In genomic region chr10:102626026-102626686, GRCh38 we compare ENCODE assay signal across 13 cellular contexts. TPM values are rescaled to one million over a fixed set of nuclear protein-coding genes. Genes with fewer than 3 reads are reported as not detected.
A peak's percentile ranks its signal among the peaks of the same experiment; 100 is the strongest.
DNase-seq lines count a peak whose midpoint lies in the region; ATAC-seq and TF ChIP-seq lines count a peak whose summit lies in the region.
"Had no signal": no experiment of that assay in that cellular context is flagged by ENCODE, and none has a peak within 500 bp of the region (broad histone marks: within the 10 kb centered on the region; RNA-seq: fewer than 3 reads in every experiment).

No MANE protein-coding gene starts in this region.

- no peak overlapping the region for H2BK15ac ChIP-seq in mesenchymal stem cell (ENCODE audit: low read depth, poor library complexity, severe bottlenecking)

- intact Hi-C loops in ascending aorta (cut with DNase I) (no loop called here), spleen (cut with DNase I; ENCODE audit: low total_unique reads) (no loop called here)

- H3K14ac ChIP-seq in mesenchymal stem cell (ENCODE audit: low read length in 2 of 2), result no peak overlapping the region

- H3K23ac ChIP-seq in mesenchymal stem cell (ENCODE audit: low read length in 2 of 2), result no peak overlapping the region

- peak; percentile 26 for DNase-seq in CD1c-positive myeloid dendritic cell (ENCODE audit: extremely low spot score)
- no peak for DNase-seq in ascending aorta (ENCODE audit: low spot score in 2 of 2)
- no peak for DNase-seq in mesenchymal stem cell
- peak; percentile 65 for DNase-seq in spleen
- no peak for DNase-seq in pons (ENCODE audit: low spot score)
- no peak for DNase-seq in NCI-H82 (lab: John Stamatoyannopoulos, UW)
- DNase-seq: activated CD4-positive, alpha-beta T cell treated with anti-CD3 and anti-CD28 coated beads, Interleukin-2, amount 50 U/mL, for 1 hour; activated gamma-delta T cell; Kasumi-1; naive B cell; NCI-H2107 had no signal

- peak overlapping the region; percentile 27 for H4K8ac ChIP-seq in mesenchymal stem cell (ENCODE audit: low read length)

- H3K4me1 ChIP-seq in ascending aorta (peaks cover 45 to 72% of the 10 kb centered on the region in 2 donors), mesenchymal stem cell (ENCODE audit: control insufficient read depth, insufficient read depth, low read depth, low read length) (peaks cover 55% of the 10 kb centered on the region), spleen (peaks cover 13 to 79% (median 49%) of the 10 kb centered on the region in 6 donors)

- H3K18ac ChIP-seq in mesenchymal stem cell (ENCODE audit: low read depth in 1 of 2, low read length in 2 of 2), result peak overlapping the region; percentile 61 to 69

- no peaks in the 10 kb centered on the region for H3K27me3 ChIP-seq in ascending aorta
- H3K27me3 ChIP-seq in mesenchymal stem cell (ENCODE audit: control insufficient read depth in 1 of 2, insufficient read depth in 1 of 2, low read length in 2 of 2), result no peaks in the 10 kb centered on the region
- no peaks in the 10 kb centered on the region for H3K27me3 ChIP-seq in spleen (replicated peaks in 1 of 7)

- H3K4me3 ChIP-seq in ascending aorta, result no peak overlapping the region
- no peak overlapping the region for H3K4me3 ChIP-seq in mesenchymal stem cell (ENCODE audit: insufficient read depth in 1 of 2, low read depth in 1 of 2, low read length in 2 of 2)
- H3K4me3 ChIP-seq in spleen, result no peak overlapping the region

- ATAC-seq in GM19395 (IDR thresholded peaks at IDR 0.05; ENCODE audit: unreplicated experiment), result no peak
- no peak for ATAC-seq in GM18858 (IDR thresholded peaks at IDR 0.05; ENCODE audit: unreplicated experiment)

- no peak overlapping the region for H2BK5ac ChIP-seq in mesenchymal stem cell (ENCODE audit: low read depth, low read length, poor library complexity, severe bottlenecking)

- 89% methylated on average over 10 of the region's 10 CpGs for WGBS in mesenchymal stem cell
- WGBS in spleen, 5 donors, result 62 to 73% (median 72%) methylated on average over 10 of the region's 10 CpGs

- H3K79me1 ChIP-seq in mesenchymal stem cell (replicated peaks; ENCODE audit: low read length, poor library complexity, severe bottlenecking), result no peaks in the 10 kb centered on the region

- TF ChIP-seq CTCF in ascending aorta (IDR thresholded peaks at IDR 0.05) (no peak), spleen (IDR thresholded peaks at IDR 0.05 in 8 of 11, conservative IDR thresholded peaks at IDR 0.05 in 3 of 11) (no peak)

- H3K27ac ChIP-seq in ascending aorta, result peak overlapping the region; percentile 92 to 95
- no peak overlapping the region for H3K27ac ChIP-seq in mesenchymal stem cell (ENCODE audit: low read length, poor library complexity, severe bottlenecking)
- H3K27ac ChIP-seq in spleen, result peak overlapping the region in 7 of 8 donors; percentile 54 to 86 (median 75)

- peak overlapping the region in 1 of 2 experiments; percentile 47 for H3K4ac ChIP-seq in mesenchymal stem cell (ENCODE audit: low read depth in 1 of 2, low read length in 2 of 2)

- H4K91ac ChIP-seq in mesenchymal stem cell (ENCODE audit: low read length), result peak overlapping the region; percentile 76

- no peak for TF ChIP-seq POLR2A in spleen (IDR thresholded peaks at IDR 0.05)

- H2BK120ac ChIP-seq in mesenchymal stem cell (ENCODE audit: low read depth, low read length), result peak overlapping the region; percentile 1

- H3K9ac ChIP-seq in mesenchymal stem cell (ENCODE audit: low read length), result no peak overlapping the region

- H2AFZ ChIP-seq in mesenchymal stem cell (ENCODE audit: low read depth, low read length), result no peak overlapping the region

- peak overlapping the region; percentile 7 to 8 for H2BK12ac ChIP-seq in mesenchymal stem cell (ENCODE audit: low read length in 2 of 2)

- H3K36me3 ChIP-seq in ascending aorta (peaks cover 0 to 6% of the 10 kb centered on the region in 2 donors), mesenchymal stem cell (ENCODE audit: control insufficient read depth in 1 of 2, insufficient read depth in 2 of 2, low read depth in 1 of 2, low read length in 2 of 2) (peaks cover 13 to 15% of the 10 kb centered on the region in 2 experiments), spleen (peaks cover 0 to 55% (median 8%) of the 10 kb centered on the region in 6 donors)

- no peaks in the 10 kb centered on the region for H3K9me3 ChIP-seq in ascending aorta
- no peaks in the 10 kb centered on the region for H3K9me3 ChIP-seq in mesenchymal stem cell (ENCODE audit: control insufficient read depth, low read length)
- no peaks in the 10 kb centered on the region for H3K9me3 ChIP-seq in spleen

- no peak overlapping the region for H3K4me2 ChIP-seq in mesenchymal stem cell (ENCODE audit: low read length, poor library complexity, severe bottlenecking)

- H2AK5ac ChIP-seq in mesenchymal stem cell (ENCODE audit: low read length, severe bottlenecking), result peak overlapping the region; percentile 64

RNA-seq across cellular contexts. Expression of gene TRIM8, which starts 18.1 kb away (rescaled TPM):
- 216 TPM for total RNA-seq in ascending aorta
- 113 TPM for polyA plus RNA-seq in mesenchymal stem cell (2013, experiment 1 of 2)
- 115 TPM for polyA plus RNA-seq in mesenchymal stem cell (2013, experiment 2 of 2)
- 100 to 1,000 TPM in 2 of 7 donors, 10 to 100 TPM in 5; 86.3 to 116 (median 94.9) TPM for total RNA-seq in spleen
- 10 to 100 TPM; 23.5 to 37.6 (median 27.0) TPM for polyA plus RNA-seq in spleen

Comparison
In these comparisons a context has a peak if more than half of its experiments do, and no peak if none do; other contexts are left out.
1. DNase-seq: peak in CD1c-positive myeloid dendritic cell (single experiment) and spleen (single experiment); none in ascending aorta (0 of 2), mesenchymal stem cell (single experiment), pons (single experiment) and NCI-H82 (single experiment).